Comparison of ENCODE assay signal across 10 cellular contexts in genomic region chr21:45747802-45748445, GRCh38.
DNase-seq lines count a peak whose midpoint lies in the region; ATAC-seq lines count a peak whose summit lies in the region.
"Had no signal": no experiment of that assay in that cellular context is flagged by ENCODE, and none has a peak within 500 bp of the region (broad histone marks: within the 10 kb centered on the region; RNA-seq: fewer than 3 reads in every experiment).

No MANE protein-coding gene starts in this region.

- H3K4me3 ChIP-seq in skeletal muscle cell (ENCODE audit: low read depth, low read length), result no peak overlapping the region

- DNase-seq in NCI-H1436 (lab: John Stamatoyannopoulos, UW), result peak; percentile 42
- no peak for DNase-seq in NCI-H1436 treated with DMSO at 0.1 percent for 48 hours (lab: John Stamatoyannopoulos, UW)
- peak; percentile 87 for DNase-seq in NCI-H345 (lab: John Stamatoyannopoulos, UW)
- DNase-seq in cerebellum (ENCODE audit: low spot score), result peak; percentile 91
- peak; percentile 40 for DNase-seq in skeletal muscle cell (ENCODE audit: low read depth)
- DNase-seq in stimulated activated naive CD8-positive, alpha-beta T cell treated with anti-CD3 and anti-CD28 coated beads, Interleukin-15, Interleukin-2, amounts not matched to agents 100 U/mL and 50 U/mL, for 24 hours, result no peak
- DNase-seq: activated naive CD4-positive, alpha-beta T cell treated with Interleukin-2 at 50 U/mL for 16 hours; OCI-M1 had no signal

- ATAC-seq in GM21526 (IDR thresholded peaks at IDR 0.05; ENCODE audit: low FRiP score, unreplicated experiment), result no peak
- ATAC-seq in stimulated activated naive CD8-positive, alpha-beta T cell treated with anti-CD3 and anti-CD28 coated beads, Interleukin-15, Interleukin-2, amounts not matched to agents 100 U/mL and 50 U/mL, for 24 hours, result no peak
- ATAC-seq in HG02981 (IDR thresholded peaks at IDR 0.05; ENCODE audit: unreplicated experiment), result no peak

Comparison
In these comparisons a context has a peak if more than half of its experiments do, and no peak if none do; other contexts are left out.
1. DNase-seq: peak in NCI-H1436 (single experiment), NCI-H345 (single experiment), cerebellum (single experiment) and skeletal muscle cell (single experiment); none in NCI-H1436 treated with DMSO at 0.1 percent for 48 hours (single experiment) and stimulated activated naive CD8-positive, alpha-beta T cell treated with anti-CD3 and anti-CD28 coated beads, Interleukin-15, Interleukin-2, amounts not matched to agents 100 U/mL and 50 U/mL, for 24 hours (single experiment).